10 cellular contexts compared by ENCODE assay signal in genomic region chr1:233668725-233669294, GRCh38.
A peak's percentile ranks its signal among the peaks of the same experiment; 100 is the strongest.
DNase-seq lines count a peak whose midpoint lies in the region; ATAC-seq and TF ChIP-seq lines count a peak whose summit lies in the region.
"Had no signal": no experiment of that assay in that cellular context is flagged by ENCODE, and none has a peak within 500 bp of the region (broad histone marks: within the 10 kb centered on the region; RNA-seq: fewer than 3 reads in every experiment).

No MANE protein-coding gene starts in this region.

- DNase-seq in 8988T (peak; percentile 19), HUDEP-2 (lab: John Stamatoyannopoulos, UW; ENCODE audit: unreplicated experiment in 76 of 76) (peak in 68 of 76 experiments; percentile 7 to 94 (median 64)), erythroblast (lab: John Stamatoyannopoulos, UW) (peak; percentile 71 to 72), D341Med (ENCODE audit: low spot score) (no peak)
- DNase-seq: CD4-positive, alpha-beta T cell; testis had no signal

- peak; percentile 45 for ATAC-seq in GM18907 (IDR thresholded peaks at IDR 0.05; ENCODE audit: unreplicated experiment)
- no peak for ATAC-seq in GM21737 (IDR thresholded peaks at IDR 0.05; ENCODE audit: unreplicated experiment)
- ATAC-seq in GM18505 (IDR thresholded peaks at IDR 0.05; ENCODE audit: unreplicated experiment), result no peak
- no peak for ATAC-seq in GM19324 (IDR thresholded peaks at IDR 0.05; ENCODE audit: low FRiP score, unreplicated experiment)

- TF ChIP-seq POLR2A in erythroblast (IDR thresholded peaks at IDR 0.05; ENCODE audit: low read length) (no peak), GM18505 (IDR thresholded peaks at IDR 0.05; ENCODE audit: borderline replicate concordance, extremely low read depth, insufficient read depth, insufficient read length) (no peak)
